10 cellular contexts compared by ENCODE assay signal in the genomic region with DNA sequence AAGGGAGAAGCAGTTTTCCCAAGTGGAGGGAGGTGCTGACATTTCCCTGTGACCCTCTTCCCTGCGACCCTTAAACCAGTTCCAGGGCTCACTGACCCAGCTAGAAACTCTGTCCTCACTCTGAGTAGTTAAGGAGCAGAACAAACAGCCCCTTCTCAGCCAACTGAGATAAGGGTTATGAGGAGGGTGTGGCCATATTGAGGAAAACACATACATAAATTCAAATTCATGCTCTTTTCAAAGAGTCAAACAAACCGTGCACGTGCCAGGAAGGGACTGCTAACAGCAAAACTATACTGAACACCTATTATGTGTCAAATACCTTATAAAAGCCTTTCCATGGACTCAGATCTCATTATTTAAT. TPM values are rescaled to one million over a fixed set of nuclear protein-coding genes. Genes with fewer than 3 reads are reported as not detected.
A peak's percentile ranks its signal among the peaks of the same experiment; 100 is the strongest.
DNase-seq lines count a peak whose midpoint lies in the region; ATAC-seq and TF ChIP-seq lines count a peak whose summit lies in the region.
"Had no signal": no experiment of that assay in that cellular context is flagged by ENCODE, and none has a peak within 500 bp of the region (broad histone marks: within the 10 kb centered on the region; RNA-seq: fewer than 3 reads in every experiment).

No MANE protein-coding gene starts in this region.

- peak overlapping the region; percentile 8 for H3K4me3 Mint-ChIP-seq in endodermal cell
- peak overlapping the region; percentile 25 for H3K4me3 Mint-ChIP-seq in stimulated activated memory B cell treated with anti-CD40 and anti-IgM and Interleukin-4, amounts not matched to agents 10 μg/mL and 1 μg/mL and 100 μg/mL, for 72 hours

- H3K27ac ChIP-seq in HEK293 (ENCODE audit: extremely low read depth, low read depth, low read length) (no peak overlapping the region), PC-3 (ENCODE audit: low read length) (peak overlapping the region; percentile 55), endodermal cell (ENCODE audit: low read depth, low read length) (no peak overlapping the region)

- no peak overlapping the region for H2AFZ ChIP-seq in PC-3 (ENCODE audit: low read length)

- peak overlapping the region; percentile 59 for H3K4me2 ChIP-seq in PC-3 (ENCODE audit: low read length)

- H3K9me3 Mint-ChIP-seq in endodermal cell: no peaks in the 10 kb centered on the region
- H3K9me3 Mint-ChIP-seq in stimulated activated memory B cell treated with anti-CD40 and anti-IgM and Interleukin-4, amounts not matched to agents 10 μg/mL and 1 μg/mL and 100 μg/mL, for 72 hours: no peaks in the 10 kb centered on the region

- WGBS in endodermal cell (ENCODE audit: insufficient coverage in 1 of 2, insufficient read length in 1 of 2), 2 experiments: 91 to 92% methylated on average over 2 to 3 of the region's 3 CpGs

- H3K36me3 ChIP-seq in HEK293 (ENCODE audit: control insufficient read depth in 2 of 2, insufficient read depth in 1 of 2, low read length in 2 of 2): no peaks in the 10 kb centered on the region
- no peaks in the 10 kb centered on the region for H3K36me3 ChIP-seq in PC-3 (ENCODE audit: low read depth, low read length)
- H3K36me3 ChIP-seq in endodermal cell (ENCODE audit: control insufficient read depth, insufficient read depth, low read length): no peaks in the 10 kb centered on the region

- no peaks in the 10 kb centered on the region for H3K9me2 ChIP-seq in PC-3 (replicated peaks; ENCODE audit: low read length)

- H3K4me1 ChIP-seq in HEK293 (ENCODE audit: control insufficient read depth, insufficient read depth, low read length) (no peaks in the 10 kb centered on the region), PC-3 (ENCODE audit: insufficient read depth, low read length) (peaks cover 16% of the 10 kb centered on the region), endodermal cell (ENCODE audit: control insufficient read depth, insufficient read depth, low read length) (peaks cover 5% of the 10 kb centered on the region)

- H3K27me3 ChIP-seq in PC-3 (ENCODE audit: low read length) (no peaks in the 10 kb centered on the region), endodermal cell (ENCODE audit: control insufficient read depth, insufficient read depth, low read length, poor library complexity, severe bottlenecking) (peaks cover 39% of the 10 kb centered on the region)

- TF ChIP-seq CTCF in HEK293 (tag by site-specific recombination; IDR thresholded peaks at IDR 0.05): no peak
- TF ChIP-seq CTCF in PC-3 (conservative IDR thresholded peaks at IDR 0.05; ENCODE audit: low read depth, low read length): no peak
- TF ChIP-seq CTCF in endodermal cell (conservative IDR thresholded peaks at IDR 0.05): no peak
- TF ChIP-seq CTCF in GM10248 (IDR thresholded peaks at IDR 0.05; ENCODE audit: control extremely low read depth, extremely low read depth, low read depth, missing control alignments): no peak

- POLR2A ChIA-PET in HEK293 (lab: Yijun Ruan, JAX): interaction anchor here (0.6 kb wide), 2 partner anchors 92 to 212 kb away, joined by 3 read pairs; no protein-coding TSS in a partner anchor
- POLR2A ChIA-PET in PC-3 (lab: Charles Lee; ENCODE audit: unreplicated experiment): no interaction called here
- POLR2A ChIA-PET in GM10248 (lab: Yijun Ruan, JAX): no interaction called here

- CTCF ChIA-PET in HEK293 (lab: Yijun Ruan, JAX) (interaction anchor here (0.7 to 1.1 kb wide), 5 partner anchors 13 to 261 kb away, joined by 3 to 5 read pairs (median 3); no protein-coding TSS in a partner anchor), PC-3 (lab: Charles Lee) (interaction anchor here (0.7 kb wide), 2 partner anchors 22 to 398 kb away, joined by 3 to 4 read pairs; no protein-coding TSS in a partner anchor), GM10248 (lab: Yijun Ruan, JAX) (interaction anchor here (1.1 to 6.8 kb wide), 4 partner anchors 11 to 261 kb away, joined by 3 to 40 read pairs (median 4); no protein-coding TSS in a partner anchor)

- peak; percentile 70 for ATAC-seq in PC-3
- no peak for ATAC-seq in stimulated activated memory B cell treated with anti-CD40 and anti-IgM and Interleukin-4, amounts not matched to agents 10 μg/mL and 1 μg/mL and 100 μg/mL, for 72 hours

- DNase-seq in PC-3 (peak; percentile 31), endodermal cell (no peak), NCI-H1436 treated with DMSO at 0.1 percent for 48 hours (lab: John Stamatoyannopoulos, UW) (no peak), GM10248 (ENCODE audit: extremely low spot score) (no peak), NCI-H2227 (lab: John Stamatoyannopoulos, UW; ENCODE audit: unreplicated experiment) (no peak)
- DNase-seq: anterior cingulate cortex; NCI-H510A treated with DMSO at 0.1 percent for 48 hours; stimulated activated CD4-positive, alpha-beta T cell treated with anti-CD3 and anti-CD28 coated beads, Interleukin-1b, Interleukin-23, amount 100 ng/mL, for 48 hours had no signal

- peaks cover 47% of the 10 kb centered on the region for H3K4me1 Mint-ChIP-seq in endodermal cell
- peaks cover 96% of the 10 kb centered on the region for H3K4me1 Mint-ChIP-seq in stimulated activated memory B cell treated with anti-CD40 and anti-IgM and Interleukin-4, amounts not matched to agents 10 μg/mL and 1 μg/mL and 100 μg/mL, for 72 hours

- H3K79me2 ChIP-seq in PC-3 (ENCODE audit: low read length): peaks cover 10% of the 10 kb centered on the region; the same call in 1 of the 2 replicates

- H3K9ac ChIP-seq in PC-3 (ENCODE audit: low read length) (no peak overlapping the region), endodermal cell (ENCODE audit: extremely low read depth, low read length, poor library complexity, severe bottlenecking) (no peak overlapping the region)

- H3F3A ChIP-seq in PC-3 (ENCODE audit: low read length, unreplicated experiment): no peaks in the 10 kb centered on the region

- BruUV-seq in PC-3 (replicated peaks; lab: Mats Ljungman, UMichigan): no TSS peak

- peaks cover 11% of the 10 kb centered on the region for H3K27me3 Mint-ChIP-seq in endodermal cell (ENCODE audit: insufficient read depth)
- no peaks in the 10 kb centered on the region for H3K27me3 Mint-ChIP-seq in stimulated activated memory B cell treated with anti-CD40 and anti-IgM and Interleukin-4, amounts not matched to agents 10 μg/mL and 1 μg/mL and 100 μg/mL, for 72 hours

- H3K27ac Mint-ChIP-seq in endodermal cell: no peak overlapping the region
- H3K27ac Mint-ChIP-seq in stimulated activated memory B cell treated with anti-CD40 and anti-IgM and Interleukin-4, amounts not matched to agents 10 μg/mL and 1 μg/mL and 100 μg/mL, for 72 hours: peak overlapping the region; percentile 87

- H3K9me3 ChIP-seq in HEK293 (ENCODE audit: control insufficient read depth, insufficient read depth, low read depth, low read length) (no peaks in the 10 kb centered on the region), PC-3 (ENCODE audit: low read length) (no peaks in the 10 kb centered on the region), endodermal cell (ENCODE audit: control insufficient read depth, low read length) (no peaks in the 10 kb centered on the region)

- H3K4me3 ChIP-seq in HEK293 (ENCODE audit: low read depth, low read length) (no peak overlapping the region), PC-3 (ENCODE audit: low read length) (no peak overlapping the region), endodermal cell (ENCODE audit: low read length) (peak overlapping the region; percentile 41)

- intact Hi-C loops in PC-3 (cut with micrococcal nuclease): loop anchor here (1.0 to 2.0 kb wide), 2 partner anchors 26 to 53 kb away; no protein-coding TSS in a partner anchor

- no peaks in the 10 kb centered on the region for H3K36me3 Mint-ChIP-seq in endodermal cell (ENCODE audit: low read depth)
- H3K36me3 Mint-ChIP-seq in stimulated activated memory B cell treated with anti-CD40 and anti-IgM and Interleukin-4, amounts not matched to agents 10 μg/mL and 1 μg/mL and 100 μg/mL, for 72 hours: peaks cover 48% of the 10 kb centered on the region

- no peaks in the 10 kb centered on the region for H4K20me1 ChIP-seq in PC-3 (ENCODE audit: low read length)

TF ChIP-seq in HEK293, 187 proteins besides CTCF, POLR2A, EP300 and RAD21:
- TF ChIP-seq, protein P1, sequence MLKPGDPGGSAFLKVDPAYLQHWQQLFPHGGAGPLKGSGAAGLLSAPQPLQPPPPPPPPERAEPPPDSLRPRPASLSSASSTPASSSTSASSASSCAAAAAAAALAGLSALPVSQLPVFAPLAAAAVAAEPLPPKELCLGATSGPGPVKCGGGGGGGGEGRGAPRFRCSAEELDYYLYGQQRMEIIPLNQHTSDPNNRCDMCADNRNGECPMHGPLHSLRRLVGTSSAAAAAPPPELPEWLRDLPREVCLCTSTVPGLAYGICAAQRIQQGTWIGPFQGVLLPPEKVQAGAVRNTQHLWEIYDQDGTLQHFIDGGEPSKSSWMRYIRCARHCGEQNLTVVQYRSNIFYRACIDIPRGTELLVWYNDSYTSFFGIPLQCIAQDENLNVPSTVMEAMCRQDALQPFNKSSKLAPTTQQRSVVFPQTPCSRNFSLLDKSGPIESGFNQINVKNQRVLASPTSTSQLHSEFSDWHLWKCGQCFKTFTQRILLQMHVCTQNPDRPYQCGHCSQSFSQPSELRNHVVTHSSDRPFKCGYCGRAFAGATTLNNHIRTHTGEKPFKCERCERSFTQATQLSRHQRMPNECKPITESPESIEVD (tag by site-specific recombination; IDR thresholded peaks at IDR 0.05): 0 out of 2 replicates have a peak, but pooled peaks have one; percentile 18
- TF ChIP-seq ZSCAN16 (tag by site-specific recombination; IDR thresholded peaks at IDR 0.05) (no peak), FEZF1 (tag by site-specific recombination; IDR thresholded peaks at IDR 0.05) (peak; percentile 43; the same call in 1 of the 2 replicates)

RNA-seq across cellular contexts. Expression of a gene that starts 4.9 kb away (rescaled TPM):
- 7.6 and 9.1 TPM in 2 replicates for total RNA-seq in PC-3 (2014; rRNA removed)
- 10 to 100 TPM; 12.2 to 15.4 TPM for total RNA-seq in endodermal cell
- polyA plus RNA-seq in endodermal cell (2013, experiment 1 of 2): 16.6 TPM
- 16.2 TPM for polyA plus RNA-seq in endodermal cell (2013, experiment 2 of 2)
